Comparison of ENCODE assay signal across 2 cellular contexts in the genomic region with DNA sequence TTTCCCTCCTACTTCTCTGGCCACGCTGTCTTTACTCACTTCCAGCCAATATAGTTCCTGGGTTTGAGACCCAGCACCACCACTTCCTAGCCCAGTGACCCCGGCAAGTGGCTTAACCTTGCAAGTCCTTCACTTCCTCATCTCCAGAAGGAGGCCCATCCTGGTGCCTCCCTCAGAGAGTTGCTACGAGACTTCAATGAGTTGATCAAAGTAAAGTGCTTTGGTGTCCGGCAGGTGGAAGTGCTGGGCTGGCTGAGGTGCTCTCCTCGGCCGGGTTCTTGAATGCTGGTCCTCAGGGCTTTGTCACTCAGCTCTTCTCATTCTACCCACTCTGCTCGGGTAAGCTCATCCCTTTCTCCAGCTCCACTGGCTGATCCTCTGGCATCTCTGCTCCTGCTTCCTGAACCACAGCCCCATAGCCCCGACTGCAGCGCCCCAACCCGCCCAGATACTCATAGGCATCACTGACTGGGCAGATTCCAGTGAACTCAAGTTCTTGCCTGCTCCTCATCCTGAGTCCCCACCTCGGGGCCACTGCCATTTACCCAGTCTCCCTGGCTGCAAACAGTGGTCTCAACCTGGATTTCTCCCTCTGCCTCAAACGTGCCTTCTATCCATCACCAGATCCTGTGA.
TF ChIP-seq lines count a peak whose summit lies in the region.

No MANE protein-coding gene starts in this region.

TF ChIP-seq in H1, 55 proteins besides CTCF, POLR2A, EP300 and RAD21:
- no peak for TF ChIP-seq CEBPB (IDR thresholded peaks at IDR 0.05; ENCODE audit: low read depth, low read length)
- TF ChIP-seq, protein P1, sequence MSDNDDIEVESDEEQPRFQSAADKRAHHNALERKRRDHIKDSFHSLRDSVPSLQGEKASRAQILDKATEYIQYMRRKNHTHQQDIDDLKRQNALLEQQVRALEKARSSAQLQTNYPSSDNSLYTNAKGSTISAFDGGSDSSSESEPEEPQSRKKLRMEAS (IDR thresholded peaks at IDR 0.05) = no peak
- no peak for TF ChIP-seq TAF7 (optimal IDR thresholded peaks at IDR 0.05; ENCODE audit: borderline replicate concordance, low read depth, low read length)
- TF ChIP-seq, protein P2, sequence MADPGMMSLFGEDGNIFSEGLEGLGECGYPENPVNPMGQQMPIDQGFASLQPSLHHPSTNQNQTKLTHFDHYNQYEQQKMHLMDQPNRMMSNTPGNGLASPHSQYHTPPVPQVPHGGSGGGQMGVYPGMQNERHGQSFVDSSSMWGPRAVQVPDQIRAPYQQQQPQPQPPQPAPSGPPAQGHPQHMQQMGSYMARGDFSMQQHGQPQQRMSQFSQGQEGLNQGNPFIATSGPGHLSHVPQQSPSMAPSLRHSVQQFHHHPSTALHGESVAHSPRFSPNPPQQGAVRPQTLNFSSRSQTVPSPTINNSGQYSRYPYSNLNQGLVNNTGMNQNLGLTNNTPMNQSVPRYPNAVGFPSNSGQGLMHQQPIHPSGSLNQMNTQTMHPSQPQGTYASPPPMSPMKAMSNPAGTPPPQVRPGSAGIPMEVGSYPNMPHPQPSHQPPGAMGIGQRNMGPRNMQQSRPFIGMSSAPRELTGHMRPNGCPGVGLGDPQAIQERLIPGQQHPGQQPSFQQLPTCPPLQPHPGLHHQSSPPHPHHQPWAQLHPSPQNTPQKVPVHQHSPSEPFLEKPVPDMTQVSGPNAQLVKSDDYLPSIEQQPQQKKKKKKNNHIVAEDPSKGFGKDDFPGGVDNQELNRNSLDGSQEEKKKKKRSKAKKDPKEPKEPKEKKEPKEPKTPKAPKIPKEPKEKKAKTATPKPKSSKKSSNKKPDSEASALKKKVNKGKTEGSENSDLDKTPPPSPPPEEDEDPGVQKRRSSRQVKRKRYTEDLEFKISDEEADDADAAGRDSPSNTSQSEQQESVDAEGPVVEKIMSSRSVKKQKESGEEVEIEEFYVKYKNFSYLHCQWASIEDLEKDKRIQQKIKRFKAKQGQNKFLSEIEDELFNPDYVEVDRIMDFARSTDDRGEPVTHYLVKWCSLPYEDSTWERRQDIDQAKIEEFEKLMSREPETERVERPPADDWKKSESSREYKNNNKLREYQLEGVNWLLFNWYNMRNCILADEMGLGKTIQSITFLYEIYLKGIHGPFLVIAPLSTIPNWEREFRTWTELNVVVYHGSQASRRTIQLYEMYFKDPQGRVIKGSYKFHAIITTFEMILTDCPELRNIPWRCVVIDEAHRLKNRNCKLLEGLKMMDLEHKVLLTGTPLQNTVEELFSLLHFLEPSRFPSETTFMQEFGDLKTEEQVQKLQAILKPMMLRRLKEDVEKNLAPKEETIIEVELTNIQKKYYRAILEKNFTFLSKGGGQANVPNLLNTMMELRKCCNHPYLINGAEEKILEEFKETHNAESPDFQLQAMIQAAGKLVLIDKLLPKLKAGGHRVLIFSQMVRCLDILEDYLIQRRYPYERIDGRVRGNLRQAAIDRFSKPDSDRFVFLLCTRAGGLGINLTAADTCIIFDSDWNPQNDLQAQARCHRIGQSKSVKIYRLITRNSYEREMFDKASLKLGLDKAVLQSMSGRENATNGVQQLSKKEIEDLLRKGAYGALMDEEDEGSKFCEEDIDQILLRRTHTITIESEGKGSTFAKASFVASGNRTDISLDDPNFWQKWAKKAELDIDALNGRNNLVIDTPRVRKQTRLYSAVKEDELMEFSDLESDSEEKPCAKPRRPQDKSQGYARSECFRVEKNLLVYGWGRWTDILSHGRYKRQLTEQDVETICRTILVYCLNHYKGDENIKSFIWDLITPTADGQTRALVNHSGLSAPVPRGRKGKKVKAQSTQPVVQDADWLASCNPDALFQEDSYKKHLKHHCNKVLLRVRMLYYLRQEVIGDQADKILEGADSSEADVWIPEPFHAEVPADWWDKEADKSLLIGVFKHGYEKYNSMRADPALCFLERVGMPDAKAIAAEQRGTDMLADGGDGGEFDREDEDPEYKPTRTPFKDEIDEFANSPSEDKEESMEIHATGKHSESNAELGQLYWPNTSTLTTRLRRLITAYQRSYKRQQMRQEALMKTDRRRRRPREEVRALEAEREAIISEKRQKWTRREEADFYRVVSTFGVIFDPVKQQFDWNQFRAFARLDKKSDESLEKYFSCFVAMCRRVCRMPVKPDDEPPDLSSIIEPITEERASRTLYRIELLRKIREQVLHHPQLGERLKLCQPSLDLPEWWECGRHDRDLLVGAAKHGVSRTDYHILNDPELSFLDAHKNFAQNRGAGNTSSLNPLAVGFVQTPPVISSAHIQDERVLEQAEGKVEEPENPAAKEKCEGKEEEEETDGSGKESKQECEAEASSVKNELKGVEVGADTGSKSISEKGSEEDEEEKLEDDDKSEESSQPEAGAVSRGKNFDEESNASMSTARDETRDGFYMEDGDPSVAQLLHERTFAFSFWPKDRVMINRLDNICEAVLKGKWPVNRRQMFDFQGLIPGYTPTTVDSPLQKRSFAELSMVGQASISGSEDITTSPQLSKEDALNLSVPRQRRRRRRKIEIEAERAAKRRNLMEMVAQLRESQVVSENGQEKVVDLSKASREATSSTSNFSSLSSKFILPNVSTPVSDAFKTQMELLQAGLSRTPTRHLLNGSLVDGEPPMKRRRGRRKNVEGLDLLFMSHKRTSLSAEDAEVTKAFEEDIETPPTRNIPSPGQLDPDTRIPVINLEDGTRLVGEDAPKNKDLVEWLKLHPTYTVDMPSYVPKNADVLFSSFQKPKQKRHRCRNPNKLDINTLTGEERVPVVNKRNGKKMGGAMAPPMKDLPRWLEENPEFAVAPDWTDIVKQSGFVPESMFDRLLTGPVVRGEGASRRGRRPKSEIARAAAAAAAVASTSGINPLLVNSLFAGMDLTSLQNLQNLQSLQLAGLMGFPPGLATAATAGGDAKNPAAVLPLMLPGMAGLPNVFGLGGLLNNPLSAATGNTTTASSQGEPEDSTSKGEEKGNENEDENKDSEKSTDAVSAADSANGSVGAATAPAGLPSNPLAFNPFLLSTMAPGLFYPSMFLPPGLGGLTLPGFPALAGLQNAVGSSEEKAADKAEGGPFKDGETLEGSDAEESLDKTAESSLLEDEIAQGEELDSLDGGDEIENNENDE (IDR thresholded peaks at IDR 0.05; ENCODE audit: insufficient replicate concordance, low read length) = no peak
- no peak for TF ChIP-seq KDM5A (IDR thresholded peaks at IDR 0.05; ENCODE audit: low read length)

TF ChIP-seq in HepG2, 621 proteins besides CTCF, POLR2A, EP300 and RAD21:
- TF ChIP-seq ATRX (CRISPR knock-in tag; IDR thresholded peaks at IDR 0.05; ENCODE audit: borderline replicate concordance) (no peak), STAG1 (CRISPR knock-in tag; IDR thresholded peaks at IDR 0.05) (peak; percentile 42; the same call in 1 of the 2 replicates), SMC3 (IDR thresholded peaks at IDR 0.05; ENCODE audit: low read length) (0 out of 2 replicates have a peak, but pooled peaks have one; percentile 11), RBFOX2 (IDR thresholded peaks at IDR 0.05; ENCODE audit: low read depth, low read length) (no peak)
